Comparison of ENCODE assay signal across 8 cellular contexts in genomic region chr2:161136696-161137324, GRCh38. TPM values are rescaled to one million over a fixed set of nuclear protein-coding genes. Genes with fewer than 3 reads are reported as not detected.
DNase-seq lines count a peak whose midpoint lies in the region; ATAC-seq and TF ChIP-seq lines count a peak whose summit lies in the region.

No MANE protein-coding gene starts in this region.

- POLR2A ChIA-PET in activated B cell treated with CpG ODN at 0.5 μM for 24 hours (lab: Charles Lee), result interaction anchor here (0.7 to 2.5 kb wide), 14 partner anchors 10 to 171 kb away, joined by 3 to 23 read pairs (median 4); partner anchors contain the start of genes PSMD14 and TANK

- peaks cover 32% of the 10 kb centered on the region for H3F3A ChIP-seq in DOHH2 (ENCODE audit: control insufficient read depth, insufficient read depth)

- DNase-seq in activated B cell treated with CpG ODN at 0.5 μM for 24 hours (no peak), left ventricle myocardium inferior (no peak), NCI-H226 (no peak), NCI-H1105 (lab: John Stamatoyannopoulos, UW) (no peak)
- peak; percentile 49 to 52 for DNase-seq in stimulated activated naive CD8-positive, alpha-beta T cell treated with anti-CD3 and anti-CD28 coated beads, Interleukin-15, amount 100 ng/mL, for 72 hours

- TF ChIP-seq CTCF in DOHH2 (IDR thresholded peaks at IDR 0.05; ENCODE audit: low read depth, low read length, poor library complexity, severe bottlenecking) (no peak), activated B cell treated with CpG ODN at 0.5 μM for 24 hours (IDR thresholded peaks at IDR 0.05) (no peak), left ventricle myocardium inferior (IDR thresholded peaks at IDR 0.05; ENCODE audit: borderline replicate concordance) (no peak)

- H3K27ac Mint-ChIP-seq in activated B cell treated with CpG ODN at 0.5 μM for 24 hours, result peak overlapping the region; percentile 99
- peak overlapping the region; percentile 99 to 100 for H3K27ac Mint-ChIP-seq in stimulated activated naive CD8-positive, alpha-beta T cell treated with anti-CD3 and anti-CD28 coated beads, Interleukin-15, amount 100 ng/mL, for 72 hours

- H3K36me3 ChIP-seq in DOHH2 (ENCODE audit: control insufficient read depth, low read length) (peaks cover 47% of the 10 kb centered on the region), left ventricle myocardium inferior (no peaks in the 10 kb centered on the region)

- peaks cover 31% of the 10 kb centered on the region for H3K36me3 Mint-ChIP-seq in activated B cell treated with CpG ODN at 0.5 μM for 24 hours (ENCODE audit: low read depth)

- ATAC-seq in GM19372 (IDR thresholded peaks at IDR 0.05; ENCODE audit: low read depth, unreplicated experiment) (peak; percentile 72), HG03439 (IDR thresholded peaks at IDR 0.05; ENCODE audit: unreplicated experiment) (peak; percentile 84), activated B cell treated with CpG ODN at 0.5 μM for 24 hours (ENCODE audit: low read depth) (peak; percentile 88)
- ATAC-seq in stimulated activated naive CD8-positive, alpha-beta T cell treated with anti-CD3 and anti-CD28 coated beads, Interleukin-15, amount 100 ng/mL, for 72 hours, result peak; percentile 94

- H3K27me3 ChIP-seq in DOHH2 (ENCODE audit: control insufficient read depth, low read length), result no peaks in the 10 kb centered on the region
- H3K27me3 ChIP-seq in left ventricle myocardium inferior (ENCODE audit: low read depth), result no peaks in the 10 kb centered on the region

- H4K20me1 ChIP-seq in DOHH2 (ENCODE audit: control insufficient read depth, insufficient read depth, low read depth, low read length), result no peaks in the 10 kb centered on the region

- H3K4me1 ChIP-seq in DOHH2 (ENCODE audit: control insufficient read depth, low read length) (peaks cover 51% of the 10 kb centered on the region), left ventricle myocardium inferior (peaks cover 18% of the 10 kb centered on the region)

- peak overlapping the region; percentile 88 for H3K27ac ChIP-seq in DOHH2 (ENCODE audit: low read depth, low read length)
- peak overlapping the region; percentile 62 for H3K27ac ChIP-seq in left ventricle myocardium inferior (replicated peaks)

- peak overlapping the region; percentile 84 for H3K4me2 ChIP-seq in DOHH2 (ENCODE audit: low read length)

- no peaks in the 10 kb centered on the region for H3K27me3 Mint-ChIP-seq in activated B cell treated with CpG ODN at 0.5 μM for 24 hours
- H3K27me3 Mint-ChIP-seq in stimulated activated naive CD8-positive, alpha-beta T cell treated with anti-CD3 and anti-CD28 coated beads, Interleukin-15, amount 100 ng/mL, for 72 hours, result no peaks in the 10 kb centered on the region

- H3K4me3 ChIP-seq in DOHH2 (ENCODE audit: low read length) (peak overlapping the region; percentile 86), left ventricle myocardium inferior (peak overlapping the region; percentile 43)

- H3K79me2 ChIP-seq in DOHH2 (ENCODE audit: control insufficient read depth, low read length), result peaks cover 76% of the 10 kb centered on the region

- intact Hi-C loops in activated B cell treated with CpG ODN at 0.5 μM for 24 hours (cut with micrococcal nuclease), result loop anchor here (1.0 to 10.0 kb wide), 7 partner anchors 13 to 1232 kb away; partner anchors contain the start of gene LY75
- intact Hi-C loops in left ventricle myocardium inferior (cut with micrococcal nuclease), result no loop called here

- H3K4me1 Mint-ChIP-seq in activated B cell treated with CpG ODN at 0.5 μM for 24 hours, result peaks cover 50% of the 10 kb centered on the region
- H3K4me1 Mint-ChIP-seq in stimulated activated naive CD8-positive, alpha-beta T cell treated with anti-CD3 and anti-CD28 coated beads, Interleukin-15, amount 100 ng/mL, for 72 hours, result peaks cover 48% of the 10 kb centered on the region

- H3K4me3 Mint-ChIP-seq in activated B cell treated with CpG ODN at 0.5 μM for 24 hours, result peak overlapping the region; percentile 96
- H3K4me3 Mint-ChIP-seq in stimulated activated naive CD8-positive, alpha-beta T cell treated with anti-CD3 and anti-CD28 coated beads, Interleukin-15, amount 100 ng/mL, for 72 hours, result peak overlapping the region; percentile 86 to 99

- peaks cover 4% of the 10 kb centered on the region; the same call in 1 of the 2 replicates for H3K9me3 ChIP-seq in DOHH2 (ENCODE audit: control insufficient read depth, insufficient read depth, low read length)
- no peaks in the 10 kb centered on the region for H3K9me3 ChIP-seq in left ventricle myocardium inferior (replicated peaks)

- CTCF ChIA-PET in activated B cell treated with CpG ODN at 0.5 μM for 24 hours (lab: Charles Lee), result interaction anchor here (0.7 to 1.8 kb wide), 3 partner anchors 17 to 73 kb away, joined by 3 to 10 read pairs (median 4); no protein-coding TSS in a partner anchor

- H3K9me3 Mint-ChIP-seq in activated B cell treated with CpG ODN at 0.5 μM for 24 hours, result peaks cover 3% of the 10 kb centered on the region
- H3K9me3 Mint-ChIP-seq in stimulated activated naive CD8-positive, alpha-beta T cell treated with anti-CD3 and anti-CD28 coated beads, Interleukin-15, amount 100 ng/mL, for 72 hours, result peaks cover 10 to 12% of the 10 kb centered on the region in 2 donors

- no peaks in the 10 kb centered on the region for H3K9me2 ChIP-seq in DOHH2 (replicated peaks; ENCODE audit: control insufficient read depth, low read length)

RNA-seq across cellular contexts. Expression of gene TANK, which starts 23.4 kb away (rescaled TPM):
- total RNA-seq in activated B cell treated with CpG ODN at 0.5 μM for 24 hours (130 and 150 TPM in 2 replicates), left ventricle myocardium inferior (27.8 TPM)

Comparison
In these comparisons a context has a peak if more than half of its experiments do, and no peak if none do; other contexts are left out.
1. DNase-seq: peak in stimulated activated naive CD8-positive, alpha-beta T cell treated with anti-CD3 and anti-CD28 coated beads, Interleukin-15, amount 100 ng/mL, for 72 hours (2 of 2); none in activated B cell treated with CpG ODN at 0.5 μM for 24 hours (single experiment), left ventricle myocardium inferior (single experiment), NCI-H226 (single experiment) and NCI-H1105 (single experiment).
2. Peak in every context shown above with its lines, with median percentiles within 50 percentile points of each other: ATAC-seq.